5 cellular contexts compared by ENCODE assay signal in genomic region chr17:63984651-63985386, GRCh38. TPM values are rescaled to one million over a fixed set of nuclear protein-coding genes. Genes with fewer than 3 reads are reported as not detected.
A peak's percentile ranks its signal among the peaks of the same experiment; 100 is the strongest.
DNase-seq lines count a peak whose midpoint lies in the region; ATAC-seq and TF ChIP-seq lines count a peak whose summit lies in the region.

No MANE protein-coding gene starts in this region.

- H3K27ac Mint-ChIP-seq in activated naive CD8-positive, alpha-beta T cell treated with anti-CD3 and anti-CD28 coated beads, Interleukin-2, amount 10 ng/mL, durations not matched to agents 7 days and 5 days: peak overlapping the region; percentile 78
- no peak overlapping the region; a peak in 1 of 7 replicates for H3K27ac Mint-ChIP-seq in H9

- DNase-seq in NB4 (ENCODE audit: low read depth): peak; percentile 70
- peak; percentile 40 for DNase-seq in activated naive CD8-positive, alpha-beta T cell treated with anti-CD3 and anti-CD28 coated beads, Interleukin-2, amount 10 ng/mL, durations not matched to agents 7 days and 5 days
- peak; percentile 74 for DNase-seq in mucosa of gallbladder (ENCODE audit: low spot score)
- no peak for DNase-seq in H9

- no peak overlapping the region for H3K9ac ChIP-seq in H9 (ENCODE audit: extremely low read depth, insufficient read length, low read length)

- no peak for TF ChIP-seq POLR2A in NB4 (IDR thresholded peaks at IDR 0.05; ENCODE audit: extremely low read depth, insufficient read length)

- H4K91ac ChIP-seq in H9 (ENCODE audit: insufficient read length, low read depth, low read length): no peak overlapping the region

- no peak overlapping the region for H3K14ac ChIP-seq in H9 (ENCODE audit: insufficient read depth, low read length)

- peaks cover 3% of the 10 kb centered on the region for H3K36me3 Mint-ChIP-seq in activated naive CD8-positive, alpha-beta T cell treated with anti-CD3 and anti-CD28 coated beads, Interleukin-2, amount 10 ng/mL, durations not matched to agents 7 days and 5 days
- H3K36me3 Mint-ChIP-seq in H9 (ENCODE audit: insufficient read depth in 1 of 3, low read depth in 3 of 3): peaks cover 6 to 13% (median 11%) of the 10 kb centered on the region in 3 experiments; a peak in 6 of 7 replicates

- H2AFZ ChIP-seq in H9 (ENCODE audit: low read length): no peak overlapping the region

- no peak overlapping the region for H2BK20ac ChIP-seq in H9 (ENCODE audit: low read depth, low read length, poor library complexity, severe bottlenecking)

- H3K79me1 ChIP-seq in H9 (ENCODE audit: insufficient read depth, low read depth, low read length, poor library complexity, severe bottlenecking): no peaks in the 10 kb centered on the region

- H4K20me1 ChIP-seq in H9 (ENCODE audit: control insufficient read depth, insufficient read depth, insufficient read length): no peaks in the 10 kb centered on the region

- no peak overlapping the region for H2BK5ac ChIP-seq in H9 (ENCODE audit: insufficient read length, low read length)

- H3K27me3 Mint-ChIP-seq in activated naive CD8-positive, alpha-beta T cell treated with anti-CD3 and anti-CD28 coated beads, Interleukin-2, amount 10 ng/mL, durations not matched to agents 7 days and 5 days: no peaks in the 10 kb centered on the region
- peaks cover 3% of the 10 kb centered on the region; the same call in 1 of the 2 replicates for H3K27me3 Mint-ChIP-seq in H9 (ENCODE audit: low read depth)

- no peak overlapping the region for H3K56ac ChIP-seq in H9 (ENCODE audit: insufficient read length, low read depth, low read length)

- no peak overlapping the region for H2AK5ac ChIP-seq in H9 (ENCODE audit: insufficient read length, low read length)

- no peak overlapping the region for H3K27ac ChIP-seq in H9 (ENCODE audit: insufficient read length, low read depth, low read length)

- no peak overlapping the region for H4K8ac ChIP-seq in H9 (replicated peaks; ENCODE audit: insufficient read length, low read depth, low read length)

- H2BK120ac ChIP-seq in H9 (ENCODE audit: low read depth, low read length, poor library complexity, severe bottlenecking): no peak overlapping the region

- H2BK15ac ChIP-seq in H9 (ENCODE audit: low read depth, low read length): no peak overlapping the region; the same call in 1 of the 2 replicates

- H3K27me3 ChIP-seq in H9 (ENCODE audit: insufficient read depth, low read length): no peaks in the 10 kb centered on the region

- no peak overlapping the region for H3K23ac ChIP-seq in H9 (ENCODE audit: insufficient read length, low read depth, low read length)

- no peaks in the 10 kb centered on the region for H3K79me2 ChIP-seq in H9 (ENCODE audit: insufficient read depth, low read length)

- ATAC-seq in activated naive CD8-positive, alpha-beta T cell treated with anti-CD3 and anti-CD28 coated beads, Interleukin-2, amount 10 ng/mL, durations not matched to agents 7 days and 5 days (ENCODE audit: low read depth): peak; percentile 76
- no peak for ATAC-seq in HG03097 (IDR thresholded peaks at IDR 0.05; ENCODE audit: low FRiP score, unreplicated experiment)

- WGBS in H9 (ENCODE audit: extremely low coverage, insufficient read length, low lambda C conversion rate): no CpG with 5 or more reads among the region's 16 CpGs

- H3K4me1 Mint-ChIP-seq in activated naive CD8-positive, alpha-beta T cell treated with anti-CD3 and anti-CD28 coated beads, Interleukin-2, amount 10 ng/mL, durations not matched to agents 7 days and 5 days: peaks cover 8% of the 10 kb centered on the region
- peaks cover 8 to 20% of the 10 kb centered on the region in 2 experiments for H3K4me1 Mint-ChIP-seq in H9

- H3K23me2 ChIP-seq in H9 (ENCODE audit: insufficient read length, low read depth, low read length, poor library complexity, severe bottlenecking): no peaks in the 10 kb centered on the region

- H2BK12ac ChIP-seq in H9 (ENCODE audit: insufficient read length, low read depth, low read length): no peak overlapping the region

- no peak overlapping the region for H3K4ac ChIP-seq in H9 (ENCODE audit: low read depth, low read length)

- H3K18ac ChIP-seq in H9 (ENCODE audit: insufficient read length, low read depth, low read length): no peak overlapping the region

- no peaks in the 10 kb centered on the region; the same call in 1 of the 2 replicates for H3K4me1 ChIP-seq in H9 (ENCODE audit: insufficient read depth, low read length)

- H4K5ac ChIP-seq in H9 (ENCODE audit: insufficient read length, low read depth, low read length): no peak overlapping the region

- no peak overlapping the region for H3K4me3 ChIP-seq in NB4 (ENCODE audit: low read depth, low read length)

- no peak overlapping the region for H3T11ph ChIP-seq in H9 (ENCODE audit: low read length)

- H3K9me3 Mint-ChIP-seq in activated naive CD8-positive, alpha-beta T cell treated with anti-CD3 and anti-CD28 coated beads, Interleukin-2, amount 10 ng/mL, durations not matched to agents 7 days and 5 days: peaks cover 6% of the 10 kb centered on the region
- H3K9me3 Mint-ChIP-seq in H9: peaks cover 15% of the 10 kb centered on the region in 2 experiments

- POLR2A ChIA-PET in activated naive CD8-positive, alpha-beta T cell treated with anti-CD3 and anti-CD28 coated beads, Interleukin-2, amount 10 ng/mL, durations not matched to agents 7 days and 5 days (lab: Charles Lee): interaction anchor here (0.5 to 0.9 kb wide), 2 partner anchors 9 to 10 kb away, joined by 3 to 5 read pairs; no protein-coding TSS in a partner anchor

- H3K9me3 ChIP-seq in H9 (ENCODE audit: control insufficient read depth, low read depth, low read length): peaks cover 5% of the 10 kb centered on the region

- no peak overlapping the region for H3K4me2 ChIP-seq in H9 (ENCODE audit: insufficient read depth, insufficient read length, low read length)

- TF ChIP-seq CTCF in NB4 (IDR thresholded peaks at IDR 0.05; ENCODE audit: low read depth, low read length) (no peak), H9 (conservative IDR thresholded peaks at IDR 0.05) (no peak)

- H3K4me3 Mint-ChIP-seq in activated naive CD8-positive, alpha-beta T cell treated with anti-CD3 and anti-CD28 coated beads, Interleukin-2, amount 10 ng/mL, durations not matched to agents 7 days and 5 days: no peak overlapping the region
- H3K4me3 Mint-ChIP-seq in H9: no peak overlapping the region

RNA-seq across cellular contexts. Expression of gene SCN4A, which starts 12.1 kb away (rescaled TPM):
- total RNA-seq in activated naive CD8-positive, alpha-beta T cell treated with anti-CD3 and anti-CD28 coated beads, Interleukin-2, amount 10 ng/mL, durations not matched to agents 7 days and 5 days: not detected
- total RNA-seq in mucosa of gallbladder (1.2 TPM), H9 (2021) (5.0 and 5.8 TPM in 2 replicates)

RNA-seq across cellular contexts. Expression of gene PRR29, which starts 13.3 kb away (rescaled TPM):
- total RNA-seq in activated naive CD8-positive, alpha-beta T cell treated with anti-CD3 and anti-CD28 coated beads, Interleukin-2, amount 10 ng/mL, durations not matched to agents 7 days and 5 days: 1 to 10 TPM in 1 of 2 experiments, under 1 TPM in 1; 1.00 to 1.4 TPM
- total RNA-seq in mucosa of gallbladder: 0.26 TPM
- total RNA-seq in H9 (2021): 0.87 and 1.5 TPM in 2 replicates

RNA-seq across cellular contexts. Expression of gene ICAM2, which starts 35.6 kb away (rescaled TPM):
- total RNA-seq in activated naive CD8-positive, alpha-beta T cell treated with anti-CD3 and anti-CD28 coated beads, Interleukin-2, amount 10 ng/mL, durations not matched to agents 7 days and 5 days: 10 to 100 TPM; 59.0 to 61.7 TPM
- total RNA-seq in mucosa of gallbladder (14.8 TPM), H9 (2021) (0.28 and 0.35 TPM in 2 replicates)

RNA-seq across cellular contexts. Expression of gene CD79B, which starts 52.7 kb away (rescaled TPM):
- 10 to 100 TPM; 17.0 to 19.6 TPM for total RNA-seq in activated naive CD8-positive, alpha-beta T cell treated with anti-CD3 and anti-CD28 coated beads, Interleukin-2, amount 10 ng/mL, durations not matched to agents 7 days and 5 days
- total RNA-seq in mucosa of gallbladder (3.4 TPM), H9 (2021) (0.96 and 1.4 TPM in 2 replicates)

Comparison
In these comparisons a context has a peak if more than half of its experiments do, and no peak if none do; other contexts are left out.
1. RNA of gene ICAM2, which starts 35.6 kb away (total RNA-seq): 59.0 to 61.7 TPM in activated naive CD8-positive, alpha-beta T cell treated with anti-CD3 and anti-CD28 coated beads, Interleukin-2, amount 10 ng/mL, durations not matched to agents 7 days and 5 days and 14.8 TPM in mucosa of gallbladder (single experiment); 0.28 to 0.35 TPM in H9; every median in the first group is over 10 times any median in the second.